Comparison of ENCODE assay signal across 8 cellular contexts in genomic region chr14:89429206-89430091, GRCh38. TPM values are rescaled to one million over a fixed set of nuclear protein-coding genes. Genes with fewer than 3 reads are reported as not detected.
DNase-seq lines count a peak whose midpoint lies in the region; ATAC-seq and TF ChIP-seq lines count a peak whose summit lies in the region.

No MANE protein-coding gene starts in this region.

- no peaks in the 10 kb centered on the region for H4K20me1 ChIP-seq in IMR-90 (ENCODE audit: insufficient read depth, low read length)

- peak overlapping the region; percentile 97 for H3K27ac Mint-ChIP-seq in chondrocyte (ENCODE audit: unreplicated experiment)

- H3K27ac ChIP-seq in ACC112 (ENCODE audit: low read depth, low read length): peak overlapping the region; percentile 80
- H3K27ac ChIP-seq in IMR-90 (ENCODE audit: insufficient read depth, low read length): peak overlapping the region; percentile 82
- peak overlapping the region; percentile 83 for H3K27ac ChIP-seq in SJSA1
- H3K27ac ChIP-seq in suprapubic skin: peak overlapping the region; percentile 76

- POLR2A ChIA-PET in IMR-90 (lab: Charles Lee; ENCODE audit: unreplicated experiment): interaction anchor here (0.7 kb wide), 2 partner anchors 45 to 246 kb away, joined by 6 to 7 read pairs; no protein-coding TSS in a partner anchor

- H4K5ac ChIP-seq in IMR-90 (ENCODE audit: low read depth, low read length): peak overlapping the region; percentile 90

- peak overlapping the region; percentile 93 for H2BK5ac ChIP-seq in IMR-90 (ENCODE audit: low read depth, low read length, poor library complexity, severe bottlenecking)

- peaks cover 14% of the 10 kb centered on the region for H3K9me1 ChIP-seq in IMR-90 (ENCODE audit: insufficient read depth, low read length)

- H2BK120ac ChIP-seq in IMR-90 (ENCODE audit: low read depth, low read length): peak overlapping the region; percentile 93

- H2AFZ ChIP-seq in ACC112 (ENCODE audit: low read length, unreplicated experiment) (peak overlapping the region; percentile 65), IMR-90 (replicated peaks; ENCODE audit: low read length, poor library complexity) (peak overlapping the region; percentile 62)

- H3K23ac ChIP-seq in IMR-90 (ENCODE audit: low read depth, low read length): peak overlapping the region; percentile 85

- ATAC-seq in IMR-90 (ENCODE audit: low read depth) (peak; percentile 5), HG03196 (IDR thresholded peaks at IDR 0.05; ENCODE audit: unreplicated experiment) (no peak), HG03039 (IDR thresholded peaks at IDR 0.05; ENCODE audit: unreplicated experiment) (no peak)

- H3K4me3 ChIP-seq in ACC112 (ENCODE audit: low read depth, low read length) (peak overlapping the region; percentile 70), IMR-90 (ENCODE audit: insufficient read depth, low read depth, low read length) (peak overlapping the region; percentile 5; the same call in 1 of the 2 replicates), SJSA1 (no peak overlapping the region), suprapubic skin (peak overlapping the region; percentile 31)

- dilution Hi-C loops in IMR-90 (cut with HindIII; ENCODE audit: low sequenced_read_pairs, unreplicated experiment): no loop called here

- H3K79me2 ChIP-seq in ACC112 (ENCODE audit: control insufficient read depth, insufficient read depth, low read length, unreplicated experiment): no peaks in the 10 kb centered on the region

- BruUV-seq in IMR-90 (replicated peaks; lab: Mats Ljungman, UMichigan): no TSS peak

- no peak for TF ChIP-seq POLR2A in IMR-90 (IDR thresholded peaks at IDR 0.05; ENCODE audit: low read depth, low read length)
- TF ChIP-seq POLR2A in suprapubic skin (IDR thresholded peaks at IDR 0.05): no peak

- peak; percentile 19 for DNase-seq in IMR-90
- DNase-seq in SJSA1 (ENCODE audit: low read depth in 1 of 2, low spot score in 2 of 2): peak in 1 of 2 experiments; percentile 77
- DNase-seq in chondrocyte (ENCODE audit: low spot score): no peak
- peak; percentile 43 for DNase-seq in midbrain (lab: John Stamatoyannopoulos, UW)
- DNase-seq in suprapubic skin (ENCODE audit: low spot score in 2 of 2): no peak

- no peaks in the 10 kb centered on the region for H3K27me3 Mint-ChIP-seq in chondrocyte (ENCODE audit: low read depth)

- no peak for TF ChIP-seq RAD21 in IMR-90 (IDR thresholded peaks at IDR 0.05; ENCODE audit: low read length)

- H4K8ac ChIP-seq in IMR-90 (ENCODE audit: low read depth in 2 of 2, low read length in 2 of 2): peak overlapping the region; percentile 84 to 93

- peak overlapping the region; percentile 63 for H3K56ac ChIP-seq in IMR-90 (ENCODE audit: extremely low read depth, insufficient read depth, low read length)

- in situ Hi-C loops in IMR-90 (cut with MboI; ENCODE audit: low sequenced_read_pairs): loop anchor here (10.0 kb wide), 1 partner anchor 185 kb away; no protein-coding TSS in a partner anchor

- peak overlapping the region; percentile 57 for H3K9ac ChIP-seq in IMR-90 (ENCODE audit: low read depth, low read length)

- H3K4me1 Mint-ChIP-seq in chondrocyte (ENCODE audit: low read depth): peaks cover 79% of the 10 kb centered on the region

- peak overlapping the region; percentile 94 for H3K4ac ChIP-seq in IMR-90 (ENCODE audit: low read depth, low read length)

- TF ChIP-seq CTCF in IMR-90 (conservative IDR thresholded peaks at IDR 0.05; ENCODE audit: low read depth, low read length): no peak
- no peak for TF ChIP-seq CTCF in chondrocyte (IDR thresholded peaks at IDR 0.05)
- TF ChIP-seq CTCF in suprapubic skin (IDR thresholded peaks at IDR 0.05): no peak

- H2BK15ac ChIP-seq in IMR-90 (ENCODE audit: low read depth, low read length): peak overlapping the region; percentile 78; the same call in 2 of the 3 replicates

- H3K4me1 ChIP-seq in ACC112 (ENCODE audit: control insufficient read depth, insufficient read depth, low read length, unreplicated experiment) (peaks cover 60% of the 10 kb centered on the region), IMR-90 (ENCODE audit: control insufficient read depth, insufficient read depth, low read length) (peaks cover 22% of the 10 kb centered on the region), SJSA1 (replicated peaks) (peaks cover 70% of the 10 kb centered on the region), suprapubic skin (peaks cover 52% of the 10 kb centered on the region)

- no peaks in the 10 kb centered on the region for H3K9me3 Mint-ChIP-seq in chondrocyte (ENCODE audit: low read depth)

- CTCF ChIA-PET in IMR-90 (lab: Yijun Ruan, JAX): interaction anchor here (0.7 kb wide), 1 partner anchor 9 kb away, joined by 3 read pairs; no protein-coding TSS in a partner anchor

- H3K14ac ChIP-seq in IMR-90 (replicated peaks; ENCODE audit: low read depth, low read length): peak overlapping the region; percentile 92

- peak overlapping the region; percentile 96 for H2BK20ac ChIP-seq in IMR-90 (ENCODE audit: low read depth, low read length)

- peak overlapping the region; percentile 87 for H3K18ac ChIP-seq in IMR-90 (ENCODE audit: low read depth, low read length)

- H2AK5ac ChIP-seq in IMR-90 (ENCODE audit: low read depth, low read length): peak overlapping the region; percentile 48

- H3K27me3 ChIP-seq in ACC112 (ENCODE audit: insufficient read depth, low read length) (no peaks in the 10 kb centered on the region), IMR-90 (ENCODE audit: control insufficient read depth, insufficient read depth, low read length) (no peaks in the 10 kb centered on the region), SJSA1 (replicated peaks) (no peaks in the 10 kb centered on the region), suprapubic skin (no peaks in the 10 kb centered on the region)

- no peak for TF ChIP-seq EP300 in suprapubic skin (IDR thresholded peaks at IDR 0.05)

- H3K4me2 ChIP-seq in IMR-90 (ENCODE audit: low read depth, low read length): peak overlapping the region; percentile 68

- intact Hi-C loops in IMR-90 (cut with micrococcal nuclease): loop anchor here (5.0 kb wide), 1 partner anchor 63 kb away; no protein-coding TSS in a partner anchor

- peak overlapping the region; percentile 65 for H2AK9ac ChIP-seq in IMR-90 (replicated peaks; ENCODE audit: low read depth, low read length, poor library complexity)

- H3K36me3 ChIP-seq in ACC112 (ENCODE audit: insufficient read depth, low read length) (no peaks in the 10 kb centered on the region), IMR-90 (ENCODE audit: control insufficient read depth, insufficient read depth, low read length) (no peaks in the 10 kb centered on the region), SJSA1 (no peaks in the 10 kb centered on the region), suprapubic skin (no peaks in the 10 kb centered on the region)

- H3K36me3 Mint-ChIP-seq in chondrocyte (ENCODE audit: low read depth): no peaks in the 10 kb centered on the region

- H4K91ac ChIP-seq in IMR-90 (ENCODE audit: insufficient read depth, low read depth, low read length): peak overlapping the region; percentile 93

- 0% methylated on average over 1 of the region's 14 CpGs; no CpG with 5 or more reads in 1 of the 2 experiments for WGBS in IMR-90 (ENCODE audit: extremely low coverage in 2 of 2, insufficient read length in 1 of 2), 2 experiments
- 17% methylated on average over 14 of the region's 14 CpGs for WGBS in suprapubic skin

- H3K79me1 ChIP-seq in IMR-90 (ENCODE audit: low read depth in 1 of 2, low read length in 2 of 2): peaks cover 11 to 33% of the 10 kb centered on the region in 2 experiments; a peak in 3 of 4 replicates

- H3K9me3 ChIP-seq in IMR-90 (ENCODE audit: control insufficient read depth, insufficient read depth, low read length) (no peaks in the 10 kb centered on the region), SJSA1 (replicated peaks) (no peaks in the 10 kb centered on the region), suprapubic skin (no peaks in the 10 kb centered on the region)

- peak overlapping the region; percentile 23 for H3K4me3 Mint-ChIP-seq in chondrocyte (ENCODE audit: unreplicated experiment)

TF ChIP-seq in IMR-90, 13 proteins besides CTCF, POLR2A, EP300 and RAD21 (continues in another document):
- TF ChIP-seq RFX5 (IDR thresholded peaks at IDR 0.05; ENCODE audit: low read depth, low read length): no peak
- no peak for TF ChIP-seq ELK1 (IDR thresholded peaks at IDR 0.05; ENCODE audit: borderline replicate concordance, low read depth, low read length)
- no peak for TF ChIP-seq BHLHE40 (IDR thresholded peaks at IDR 0.05; ENCODE audit: low read depth, low read length)
- TF ChIP-seq CEBPB (IDR thresholded peaks at IDR 0.05; ENCODE audit: low read depth, low read length): no peak
- no peak for TF ChIP-seq MAZ (IDR thresholded peaks at IDR 0.05; ENCODE audit: borderline replicate concordance, low read depth, low read length)
- no peak for TF ChIP-seq FOS (IDR thresholded peaks at IDR 0.05; ENCODE audit: low read depth, low read length)
- TF ChIP-seq, protein P1, sequence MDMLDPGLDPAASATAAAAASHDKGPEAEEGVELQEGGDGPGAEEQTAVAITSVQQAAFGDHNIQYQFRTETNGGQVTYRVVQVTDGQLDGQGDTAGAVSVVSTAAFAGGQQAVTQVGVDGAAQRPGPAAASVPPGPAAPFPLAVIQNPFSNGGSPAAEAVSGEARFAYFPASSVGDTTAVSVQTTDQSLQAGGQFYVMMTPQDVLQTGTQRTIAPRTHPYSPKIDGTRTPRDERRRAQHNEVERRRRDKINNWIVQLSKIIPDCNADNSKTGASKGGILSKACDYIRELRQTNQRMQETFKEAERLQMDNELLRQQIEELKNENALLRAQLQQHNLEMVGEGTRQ (IDR thresholded peaks at IDR 0.05; ENCODE audit: low read depth, low read length): no peak
- no peak for TF ChIP-seq SMC3 (IDR thresholded peaks at IDR 0.05; ENCODE audit: low read depth, low read length)
- TF ChIP-seq MXI1 (IDR thresholded peaks at IDR 0.05; ENCODE audit: borderline replicate concordance, low read depth, low read length): no peak
- TF ChIP-seq CHD1 (IDR thresholded peaks at IDR 0.05; ENCODE audit: low read depth, low read length): no peak
- TF ChIP-seq NFE2L2 (IDR thresholded peaks at IDR 0.05; ENCODE audit: low read depth, low read length): no peak

RNA-seq across cellular contexts. Expression of gene FOXN3, which starts 12.4 kb away (rescaled TPM):
- 32.5 and 33.7 TPM in 2 replicates for total RNA-seq in IMR-90 (2012; rRNA removed)
- 22.6 and 23.5 TPM in 2 replicates for polyA plus RNA-seq in IMR-90 (2012; rRNA removed)
- polyA plus RNA-seq in IMR-90 (2012; cell fraction: cytosol; rRNA removed): 13.7 and 16.8 TPM in 2 replicates
- polyA plus RNA-seq in IMR-90 (2012; cell fraction: nucleus; rRNA removed; ENCODE audit: low replicate concordance): 13.3 and 17.3 TPM in 2 replicates
- total RNA-seq in SJSA1 (2014; rRNA removed; shearing (Covaris generic)): 19.3 and 31.0 TPM in 2 replicates
- 129 to 161 TPM (median 155 TPM) in 3 replicates for total RNA-seq in chondrocyte
- total RNA-seq in suprapubic skin: 100 to 1,000 TPM; 117 to 272 (median 172) TPM

Comparison
In these comparisons a context has a peak if more than half of its experiments do, and no peak if none do; other contexts are left out.
1. DNase-seq: peak in IMR-90 (single experiment) and midbrain (single experiment); none in chondrocyte (single experiment) and suprapubic skin (0 of 2).
2. Peak in every context shown above with its lines, with median percentiles within 50 percentile points of each other: H3K27ac ChIP-seq.